1 cellular context compared by ENCODE assay signal in the genomic region with DNA sequence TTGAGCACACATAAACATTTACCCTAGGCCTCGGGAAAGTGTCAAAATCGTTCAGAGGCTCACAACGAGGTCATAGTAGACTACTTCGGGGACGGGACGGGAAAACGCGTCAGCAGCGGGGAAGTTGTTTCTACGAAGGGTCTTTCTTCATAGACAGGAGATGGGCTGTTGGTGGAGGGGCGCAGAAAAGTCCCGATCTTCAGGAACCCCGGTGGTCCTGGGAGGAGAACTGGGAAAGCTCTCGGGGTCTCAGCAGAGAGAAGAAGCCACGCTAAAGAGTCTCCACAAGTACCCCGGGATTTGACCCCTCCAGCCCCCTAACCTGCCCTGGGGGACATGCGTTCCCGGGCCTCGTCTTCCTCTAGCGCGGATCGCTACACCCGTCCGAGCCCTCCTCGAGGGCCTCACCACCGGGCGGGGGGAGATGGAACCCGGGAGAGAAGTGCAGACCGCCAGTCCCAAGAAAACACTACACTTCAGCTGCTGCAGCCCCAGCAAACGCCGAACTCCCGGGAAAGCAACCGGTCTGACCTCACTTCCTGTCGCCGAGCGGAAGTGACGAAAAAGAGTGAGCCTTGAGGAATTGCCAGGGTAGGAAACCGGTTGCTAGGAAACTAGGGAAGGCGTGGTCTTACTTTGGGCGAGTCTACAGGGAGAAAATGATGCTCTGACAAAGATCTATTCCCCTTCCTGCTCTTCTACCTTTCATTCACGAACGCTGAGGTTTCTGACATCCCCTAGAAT.
TF ChIP-seq lines count a peak whose summit lies in the region.

Gene PIK3R4, minus strand, starts transcription at position 534 of the 744 bp plus-strand sequence. CDS start 1,611 bp downstream, outside the sequence.

TF ChIP-seq in GM12878, 131 proteins besides CTCF, POLR2A, EP300 and RAD21 (continued from another document and continues in another):
- TF ChIP-seq E2F8 (IDR thresholded peaks at IDR 0.05; ENCODE audit: low read depth, partially characterized antibody) (peak; percentile 99), KAT2A (conservative IDR thresholded peaks at IDR 0.05; ENCODE audit: control insufficient read depth, low read depth, low read length) (no peak), NR2C2 (IDR thresholded peaks at IDR 0.05; ENCODE audit: borderline replicate concordance, control insufficient read depth, insufficient read length, low read depth) (no peak), BRCA1 (IDR thresholded peaks at IDR 0.05; ENCODE audit: low read depth, low read length) (no peak), NFXL1 (IDR thresholded peaks at IDR 0.05; ENCODE audit: borderline replicate concordance) (no peak), MYC (IDR thresholded peaks at IDR 0.05; ENCODE audit: insufficient read depth, insufficient read length, insufficient replicate concordance, low read length, severe bottlenecking) (no peak), CREB1 (IDR thresholded peaks at IDR 0.05; ENCODE audit: low read depth) (peak; percentile 99), CBX5 (IDR thresholded peaks at IDR 0.05; ENCODE audit: low read depth) (no peak), SREBF2 (IDR thresholded peaks at IDR 0.05; ENCODE audit: low read length) (no peak), ZNF207 (IDR thresholded peaks at IDR 0.05; ENCODE audit: borderline replicate concordance) (no peak), POLR2AphosphoS2 (IDR thresholded peaks at IDR 0.05; ENCODE audit: low read depth, low read length) (no peak), ZBTB40 (IDR thresholded peaks at IDR 0.05; ENCODE audit: borderline replicate concordance) (peak; percentile 95), ELK1 (IDR thresholded peaks at IDR 0.05; ENCODE audit: low read depth, low read length) (peak; percentile 58; the same call in 1 of the 2 replicates), CHD4 (IDR thresholded peaks at IDR 0.05) (no peak), GABPA (IDR thresholded peaks at IDR 0.05; ENCODE audit: low read depth) (peak; percentile 98), IRF4 (IDR thresholded peaks at IDR 0.05; ENCODE audit: low read depth, low read length) (no peak; the same call in 1 of the 2 replicates), KLF5 (IDR thresholded peaks at IDR 0.05; ENCODE audit: partially characterized antibody) (no peak), BMI1 (IDR thresholded peaks at IDR 0.05; ENCODE audit: borderline replicate concordance) (peak; percentile 62; the same call in 1 of the 2 replicates), ZNF384 (IDR thresholded peaks at IDR 0.05; ENCODE audit: borderline replicate concordance, low read depth, low read length) (no peak), DPF2 (IDR thresholded peaks at IDR 0.05) (no peak), JUND (IDR thresholded peaks at IDR 0.05; ENCODE audit: low read depth, low read length) (no peak), CREM (IDR thresholded peaks at IDR 0.05; ENCODE audit: low read depth) (peak; percentile 99)
- TF ChIP-seq, protein P1, sequence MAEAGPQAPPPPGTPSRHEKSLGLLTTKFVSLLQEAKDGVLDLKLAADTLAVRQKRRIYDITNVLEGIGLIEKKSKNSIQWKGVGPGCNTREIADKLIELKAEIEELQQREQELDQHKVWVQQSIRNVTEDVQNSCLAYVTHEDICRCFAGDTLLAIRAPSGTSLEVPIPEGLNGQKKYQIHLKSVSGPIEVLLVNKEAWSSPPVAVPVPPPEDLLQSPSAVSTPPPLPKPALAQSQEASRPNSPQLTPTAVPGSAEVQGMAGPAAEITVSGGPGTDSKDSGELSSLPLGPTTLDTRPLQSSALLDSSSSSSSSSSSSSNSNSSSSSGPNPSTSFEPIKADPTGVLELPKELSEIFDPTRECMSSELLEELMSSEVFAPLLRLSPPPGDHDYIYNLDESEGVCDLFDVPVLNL (IDR thresholded peaks at IDR 0.05; ENCODE audit: low read depth, low read length) = no peak
- TF ChIP-seq, protein P2, sequence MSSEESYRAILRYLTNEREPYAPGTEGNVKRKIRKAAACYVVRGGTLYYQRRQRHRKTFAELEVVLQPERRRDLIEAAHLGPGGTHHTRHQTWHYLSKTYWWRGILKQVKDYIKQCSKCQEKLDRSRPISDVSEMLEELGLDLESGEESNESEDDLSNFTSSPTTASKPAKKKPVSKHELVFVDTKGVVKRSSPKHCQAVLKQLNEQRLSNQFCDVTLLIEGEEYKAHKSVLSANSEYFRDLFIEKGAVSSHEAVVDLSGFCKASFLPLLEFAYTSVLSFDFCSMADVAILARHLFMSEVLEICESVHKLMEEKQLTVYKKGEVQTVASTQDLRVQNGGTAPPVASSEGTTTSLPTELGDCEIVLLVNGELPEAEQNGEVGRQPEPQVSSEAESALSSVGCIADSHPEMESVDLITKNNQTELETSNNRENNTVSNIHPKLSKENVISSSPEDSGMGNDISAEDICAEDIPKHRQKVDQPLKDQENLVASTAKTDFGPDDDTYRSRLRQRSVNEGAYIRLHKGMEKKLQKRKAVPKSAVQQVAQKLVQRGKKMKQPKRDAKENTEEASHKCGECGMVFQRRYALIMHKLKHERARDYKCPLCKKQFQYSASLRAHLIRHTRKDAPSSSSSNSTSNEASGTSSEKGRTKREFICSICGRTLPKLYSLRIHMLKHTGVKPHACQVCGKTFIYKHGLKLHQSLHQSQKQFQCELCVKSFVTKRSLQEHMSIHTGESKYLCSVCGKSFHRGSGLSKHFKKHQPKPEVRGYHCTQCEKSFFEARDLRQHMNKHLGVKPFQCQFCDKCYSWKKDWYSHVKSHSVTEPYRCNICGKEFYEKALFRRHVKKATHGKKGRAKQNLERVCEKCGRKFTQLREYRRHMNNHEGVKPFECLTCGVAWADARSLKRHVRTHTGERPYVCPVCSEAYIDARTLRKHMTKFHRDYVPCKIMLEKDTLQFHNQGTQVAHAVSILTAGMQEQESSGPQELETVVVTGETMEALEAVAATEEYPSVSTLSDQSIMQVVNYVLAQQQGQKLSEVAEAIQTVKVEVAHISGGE (CRISPR knock-in tag; IDR thresholded peaks at IDR 0.05) = no peak
- TF ChIP-seq, protein P3, sequence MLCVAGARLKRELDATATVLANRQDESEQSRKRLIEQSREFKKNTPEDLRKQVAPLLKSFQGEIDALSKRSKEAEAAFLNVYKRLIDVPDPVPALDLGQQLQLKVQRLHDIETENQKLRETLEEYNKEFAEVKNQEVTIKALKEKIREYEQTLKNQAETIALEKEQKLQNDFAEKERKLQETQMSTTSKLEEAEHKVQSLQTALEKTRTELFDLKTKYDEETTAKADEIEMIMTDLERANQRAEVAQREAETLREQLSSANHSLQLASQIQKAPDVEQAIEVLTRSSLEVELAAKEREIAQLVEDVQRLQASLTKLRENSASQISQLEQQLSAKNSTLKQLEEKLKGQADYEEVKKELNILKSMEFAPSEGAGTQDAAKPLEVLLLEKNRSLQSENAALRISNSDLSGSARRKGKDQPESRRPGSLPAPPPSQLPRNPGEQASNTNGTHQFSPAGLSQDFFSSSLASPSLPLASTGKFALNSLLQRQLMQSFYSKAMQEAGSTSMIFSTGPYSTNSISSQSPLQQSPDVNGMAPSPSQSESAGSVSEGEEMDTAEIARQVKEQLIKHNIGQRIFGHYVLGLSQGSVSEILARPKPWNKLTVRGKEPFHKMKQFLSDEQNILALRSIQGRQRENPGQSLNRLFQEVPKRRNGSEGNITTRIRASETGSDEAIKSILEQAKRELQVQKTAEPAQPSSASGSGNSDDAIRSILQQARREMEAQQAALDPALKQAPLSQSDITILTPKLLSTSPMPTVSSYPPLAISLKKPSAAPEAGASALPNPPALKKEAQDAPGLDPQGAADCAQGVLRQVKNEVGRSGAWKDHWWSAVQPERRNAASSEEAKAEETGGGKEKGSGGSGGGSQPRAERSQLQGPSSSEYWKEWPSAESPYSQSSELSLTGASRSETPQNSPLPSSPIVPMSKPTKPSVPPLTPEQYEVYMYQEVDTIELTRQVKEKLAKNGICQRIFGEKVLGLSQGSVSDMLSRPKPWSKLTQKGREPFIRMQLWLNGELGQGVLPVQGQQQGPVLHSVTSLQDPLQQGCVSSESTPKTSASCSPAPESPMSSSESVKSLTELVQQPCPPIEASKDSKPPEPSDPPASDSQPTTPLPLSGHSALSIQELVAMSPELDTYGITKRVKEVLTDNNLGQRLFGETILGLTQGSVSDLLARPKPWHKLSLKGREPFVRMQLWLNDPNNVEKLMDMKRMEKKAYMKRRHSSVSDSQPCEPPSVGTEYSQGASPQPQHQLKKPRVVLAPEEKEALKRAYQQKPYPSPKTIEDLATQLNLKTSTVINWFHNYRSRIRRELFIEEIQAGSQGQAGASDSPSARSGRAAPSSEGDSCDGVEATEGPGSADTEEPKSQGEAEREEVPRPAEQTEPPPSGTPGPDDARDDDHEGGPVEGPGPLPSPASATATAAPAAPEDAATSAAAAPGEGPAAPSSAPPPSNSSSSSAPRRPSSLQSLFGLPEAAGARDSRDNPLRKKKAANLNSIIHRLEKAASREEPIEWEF (IDR thresholded peaks at IDR 0.05; ENCODE audit: insufficient replicate concordance, low read depth, low read length) = no peak
- TF ChIP-seq, protein P4, sequence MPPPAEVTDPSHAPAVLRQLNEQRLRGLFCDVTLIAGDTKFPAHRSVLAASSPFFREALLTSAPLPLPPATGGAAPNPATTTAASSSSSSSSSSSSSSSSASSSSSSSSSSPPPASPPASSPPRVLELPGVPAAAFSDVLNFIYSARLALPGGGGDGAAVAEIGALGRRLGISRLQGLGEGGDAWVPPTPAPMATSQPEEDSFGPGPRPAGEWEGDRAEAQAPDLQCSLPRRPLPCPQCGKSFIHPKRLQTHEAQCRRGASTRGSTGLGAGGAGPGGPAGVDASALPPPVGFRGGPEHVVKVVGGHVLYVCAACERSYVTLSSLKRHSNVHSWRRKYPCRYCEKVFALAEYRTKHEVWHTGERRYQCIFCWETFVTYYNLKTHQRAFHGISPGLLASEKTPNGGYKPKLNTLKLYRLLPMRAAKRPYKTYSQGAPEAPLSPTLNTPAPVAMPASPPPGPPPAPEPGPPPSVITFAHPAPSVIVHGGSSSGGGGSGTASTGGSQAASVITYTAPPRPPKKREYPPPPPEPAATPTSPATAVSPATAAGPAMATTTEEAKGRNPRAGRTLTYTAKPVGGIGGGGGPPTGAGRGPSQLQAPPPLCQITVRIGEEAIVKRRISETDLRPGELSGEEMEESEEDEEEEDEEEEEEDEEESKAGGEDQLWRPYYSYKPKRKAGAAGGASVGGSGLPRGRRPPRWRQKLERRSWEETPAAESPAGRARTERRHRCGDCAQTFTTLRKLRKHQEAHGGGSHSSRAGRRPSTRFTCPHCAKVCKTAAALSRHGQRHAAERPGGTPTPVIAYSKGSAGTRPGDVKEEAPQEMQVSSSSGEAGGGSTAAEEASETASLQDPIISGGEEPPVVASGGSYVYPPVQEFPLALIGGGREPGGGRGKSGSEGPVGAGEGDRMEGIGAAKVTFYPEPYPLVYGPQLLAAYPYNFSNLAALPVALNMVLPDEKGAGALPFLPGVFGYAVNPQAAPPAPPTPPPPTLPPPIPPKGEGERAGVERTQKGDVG (CRISPR knock-in tag; IDR thresholded peaks at IDR 0.05) = no peak
